In the genomic region with DNA sequence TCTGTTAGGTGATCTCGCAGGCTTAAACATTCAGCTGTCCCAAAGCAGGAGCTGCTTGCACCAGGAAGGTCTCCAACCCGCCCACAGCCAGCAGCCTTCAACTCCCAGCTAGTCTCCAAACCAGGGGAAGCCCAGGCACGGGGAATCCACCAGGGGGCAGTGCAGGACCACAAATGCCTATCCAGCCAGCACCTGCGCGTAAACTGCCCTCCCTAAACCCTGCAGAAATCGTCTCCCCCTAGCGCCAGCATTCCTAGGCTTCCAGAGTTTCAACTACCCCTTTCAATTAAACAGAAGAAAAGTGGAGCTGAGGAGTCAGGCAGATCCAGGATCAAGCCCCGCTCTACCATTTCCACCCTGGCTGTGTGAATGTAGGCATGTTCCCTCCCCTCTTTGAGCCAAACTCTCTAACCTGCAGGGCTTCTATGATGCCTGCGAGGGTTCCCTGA, we compare ENCODE assay signal across 7 cellular contexts.
DNase-seq lines count a peak whose midpoint lies in the region; ATAC-seq and TF ChIP-seq lines count a peak whose summit lies in the region.

No MANE protein-coding gene starts in this region.

- H3K27me3 ChIP-seq in mammary epithelial cell (ENCODE audit: insufficient read depth, low read length), result no peaks in the 10 kb centered on the region

- intact Hi-C loops in mammary epithelial cell (cut with micrococcal nuclease), result loop anchor here (1.0 to 10.0 kb wide), 5 partner anchors 145 to 917 kb away; partner anchors contain the start of genes CLTB, CPLX2 and TSPAN17

- dilution Hi-C loops in mammary epithelial cell (cut with HindIII; ENCODE audit: low sequenced_read_pairs), result loop anchor here (25.0 kb wide), 1 partner anchor 857 kb away; no protein-coding TSS in a partner anchor

- no peaks in the 10 kb centered on the region for H3K79me2 ChIP-seq in mammary epithelial cell (ENCODE audit: insufficient read depth, low read length)

- no peaks in the 10 kb centered on the region for H3K9me3 ChIP-seq in mammary epithelial cell (replicated peaks; ENCODE audit: insufficient read depth, low read length)

- WGBS in mammary epithelial cell (ENCODE audit: low coverage, missing lambda C conversion rate), result 1% methylated on average over 9 of the region's 9 CpGs

- CTCF ChIA-PET in mammary epithelial cell (lab: Charles Lee; ENCODE audit: low non-redundant PET), result interaction anchor here (0.6 to 0.7 kb wide), 3 partner anchors 11 to 1355 kb away, joined by 3 to 8 read pairs (median 4); no protein-coding TSS in a partner anchor

- ATAC-seq in HG03108 (IDR thresholded peaks at IDR 0.05; ENCODE audit: unreplicated experiment), result peak; percentile 77

- no peak overlapping the region for H3K9ac ChIP-seq in mammary epithelial cell (ENCODE audit: insufficient read depth, low read length)

- H3K4me3 ChIP-seq in WI38 (ENCODE audit: low read depth, low read length) (no peak overlapping the region), mammary epithelial cell (replicated peaks in 1 of 3; ENCODE audit: insufficient read depth in 1 of 3, low read depth in 2 of 3, low read length in 3 of 3) (no peak overlapping the region)

- BruUV-seq in mammary epithelial cell (replicated peaks; lab: Mats Ljungman, UMichigan), result no TSS peak

- no peaks in the 10 kb centered on the region for H4K20me1 ChIP-seq in mammary epithelial cell (ENCODE audit: insufficient read depth, low read length)

- in situ Hi-C loops in GM13977 (cut with MboI; ENCODE audit: low pct_unique_long_range_greater_than_20kb, low sequenced_read_pairs, unreplicated experiment) (loop anchor here (25.0 kb wide), 1 partner anchor 857 kb away; no protein-coding TSS in a partner anchor), mammary epithelial cell (cut with MboI; ENCODE audit: low sequenced_read_pairs in 2 of 2) (loop anchor here (25.0 kb wide), 2 partner anchors 157 to 857 kb away; no protein-coding TSS in a partner anchor)

- TF ChIP-seq CTCF in GM13977 (IDR thresholded peaks at IDR 0.05; ENCODE audit: extremely low read depth, insufficient read depth, missing control alignments) (peak; percentile 99), WI38 (IDR thresholded peaks at IDR 0.05; ENCODE audit: low read depth, low read length) (peak; percentile 97), mammary epithelial cell (conservative IDR thresholded peaks at IDR 0.05 in 1 of 2, IDR thresholded peaks at IDR 0.05 in 1 of 2; ENCODE audit: extremely low read depth in 1 of 2, insufficient read depth in 1 of 2, low read depth in 1 of 2, low read length in 2 of 2) (peak; percentile 94 to 97)

- no peaks in the 10 kb centered on the region for H3K36me3 ChIP-seq in mammary epithelial cell (ENCODE audit: insufficient read depth, low read length)

- peak overlapping the region; percentile 1 for H3K4me2 ChIP-seq in mammary epithelial cell (ENCODE audit: insufficient read depth, low read depth, low read length)

- H3K4me1 ChIP-seq in mammary epithelial cell (ENCODE audit: insufficient read depth, low read length), result no peaks in the 10 kb centered on the region

- no peak overlapping the region for H2AFZ ChIP-seq in mammary epithelial cell (ENCODE audit: low read depth, low read length)

- no peak overlapping the region for H3K27ac ChIP-seq in mammary epithelial cell (ENCODE audit: insufficient read depth, low read depth, low read length)

- DNase-seq in GM13977 (ENCODE audit: low spot score) (peak; percentile 88), NCI-H2227 treated with DMSO at 0.1 percent for 48 hours (lab: John Stamatoyannopoulos, UW) (peak; percentile 80), mammary epithelial cell (peak; percentile 74), iPS-NIHi7 (ENCODE audit: extremely low spot score) (peak; percentile 97)
- peak; percentile 89 to 91 for DNase-seq in stimulated activated CD4-positive, alpha-beta T cell treated with anti-CD3 and anti-CD28 coated beads, Interleukin-15, amount 100 ng/mL, for 1 hour (ENCODE audit: low read depth in 1 of 2, low spot score in 1 of 2)
